12 cellular contexts compared by ENCODE assay signal in genomic region chr3:171847595-171848259, GRCh38.
DNase-seq lines count a peak whose midpoint lies in the region; ATAC-seq lines count a peak whose summit lies in the region.
"Had no signal": no experiment of that assay in that cellular context is flagged by ENCODE, and none has a peak within 500 bp of the region (broad histone marks: within the 10 kb centered on the region; RNA-seq: fewer than 3 reads in every experiment).

No MANE protein-coding gene starts in this region.

- peaks cover 22% of the 10 kb centered on the region for H3K4me1 Mint-ChIP-seq in activated T-cell treated with anti-CD3 and anti-CD28 coated beads, Interleukin-2, amount 50 U/mL, for 24 hours (ENCODE audit: low read depth)
- H3K4me1 Mint-ChIP-seq in activated naive CD8-positive, alpha-beta T cell treated with anti-CD3 and anti-CD28 coated beads, Interleukin-2, amount 50 U/mL, for 24 hours: peaks cover 48% of the 10 kb centered on the region

- peaks cover 11% of the 10 kb centered on the region for H3K27me3 Mint-ChIP-seq in activated T-cell treated with anti-CD3 and anti-CD28 coated beads, Interleukin-2, amount 50 U/mL, for 24 hours
- peaks cover 13% of the 10 kb centered on the region for H3K27me3 Mint-ChIP-seq in activated naive CD8-positive, alpha-beta T cell treated with anti-CD3 and anti-CD28 coated beads, Interleukin-2, amount 50 U/mL, for 24 hours

- no peaks in the 10 kb centered on the region for H3K36me3 Mint-ChIP-seq in activated T-cell treated with anti-CD3 and anti-CD28 coated beads, Interleukin-2, amount 50 U/mL, for 24 hours (ENCODE audit: low read depth)
- H3K36me3 Mint-ChIP-seq in activated naive CD8-positive, alpha-beta T cell treated with anti-CD3 and anti-CD28 coated beads, Interleukin-2, amount 50 U/mL, for 24 hours (ENCODE audit: low read depth): peaks cover 3% of the 10 kb centered on the region
- H3K36me3 Mint-ChIP-seq: CD14-positive monocyte; CD4-positive, alpha-beta memory T cell had no signal

- H3K9me3 ChIP-seq in BLaER1 treated with 17β-estradiol and CSF1 and Interleukin-3, amounts not matched to agents 10 nM and 100 nM (replicated peaks in 1 of 11): peaks cover 6 to 35% (median 19%) of the 10 kb centered on the region in 11 experiments; a peak in 21 of 22 replicates
- H3K9me3 ChIP-seq: BE2C had no signal

- peak overlapping the region in 2 of 10 experiments; percentile 2 to 23; a peak in 2 of 20 replicates for H3K4me3 ChIP-seq in BLaER1 treated with 17β-estradiol and CSF1 and Interleukin-3, amounts not matched to agents 10 nM and 100 nM

- ATAC-seq in activated naive CD8-positive, alpha-beta T cell treated with anti-CD3 and anti-CD28 coated beads, Interleukin-2, amount 50 U/mL, for 24 hours: peak; percentile 65
- ATAC-seq in HG03280 (IDR thresholded peaks at IDR 0.05; ENCODE audit: unreplicated experiment) (no peak), HG02870 (IDR thresholded peaks at IDR 0.05; ENCODE audit: unreplicated experiment) (no peak)

- no peak overlapping the region for H3K4me3 Mint-ChIP-seq in activated T-cell treated with anti-CD3 and anti-CD28 coated beads, Interleukin-2, amount 50 U/mL, for 24 hours
- peak overlapping the region; percentile 53 for H3K4me3 Mint-ChIP-seq in activated naive CD8-positive, alpha-beta T cell treated with anti-CD3 and anti-CD28 coated beads, Interleukin-2, amount 50 U/mL, for 24 hours
- H3K4me3 Mint-ChIP-seq: CD14-positive monocyte; CD4-positive, alpha-beta memory T cell; H9 had no signal

- no peaks in the 10 kb centered on the region; a peak in 1 of 22 replicates for H3K36me3 ChIP-seq in BLaER1 treated with 17β-estradiol and CSF1 and Interleukin-3, amounts not matched to agents 10 nM and 100 nM
- H3K36me3 ChIP-seq: BE2C had no signal

- H3K27me3 ChIP-seq in BLaER1 treated with 17β-estradiol and CSF1 and Interleukin-3, amounts not matched to agents 10 nM and 100 nM: no peaks in the 10 kb centered on the region
- H3K27me3 ChIP-seq: BE2C had no signal

- H3K4me1 ChIP-seq in BLaER1 treated with 17β-estradiol and CSF1 and Interleukin-3, amounts not matched to agents 10 nM and 100 nM: peaks cover 46 to 93% (median 66%) of the 10 kb centered on the region in 10 experiments
- H3K4me1 ChIP-seq: BE2C had no signal

- H3K9me3 Mint-ChIP-seq in activated T-cell treated with anti-CD3 and anti-CD28 coated beads, Interleukin-2, amount 50 U/mL, for 24 hours: peaks cover 2% of the 10 kb centered on the region
- peaks cover 5% of the 10 kb centered on the region for H3K9me3 Mint-ChIP-seq in activated naive CD8-positive, alpha-beta T cell treated with anti-CD3 and anti-CD28 coated beads, Interleukin-2, amount 50 U/mL, for 24 hours

- H3K4me2 ChIP-seq in BLaER1 treated with 17β-estradiol and CSF1 and Interleukin-3, amounts not matched to agents 10 nM and 100 nM: peak overlapping the region; percentile 70 to 91 (median 79); a peak in 21 of 22 replicates

- DNase-seq in activated T-cell treated with anti-CD3 and anti-CD28 coated beads, Interleukin-2, amount 50 U/mL, for 24 hours: no peak
- no peak for DNase-seq in activated T-cell treated with anti-CD3 and anti-CD28 coated beads, Interleukin-2, amount 50 U/mL, for 48 hours
- DNase-seq in activated naive CD8-positive, alpha-beta T cell treated with anti-CD3 and anti-CD28 coated beads, Interleukin-2, amount 50 U/mL, for 24 hours: peak; percentile 12
- DNase-seq: BE2C; CD4-positive, alpha-beta memory T cell; DMS79 treated with DMSO at 0.1 percent for 48 hours; GF-D8; H9 had no signal

- no peaks in the 10 kb centered on the region for H4K20me1 ChIP-seq in BLaER1 treated with 17β-estradiol and CSF1 and Interleukin-3, amounts not matched to agents 10 nM and 100 nM

- peak overlapping the region in 6 of 11 experiments; percentile 44 to 84 (median 60); a peak in 12 of 22 replicates for H3K27ac ChIP-seq in BLaER1 treated with 17β-estradiol and CSF1 and Interleukin-3, amounts not matched to agents 10 nM and 100 nM

- peak overlapping the region; percentile 80 for H3K27ac Mint-ChIP-seq in activated T-cell treated with anti-CD3 and anti-CD28 coated beads, Interleukin-2, amount 50 U/mL, for 24 hours
- peak overlapping the region; percentile 94 for H3K27ac Mint-ChIP-seq in activated naive CD8-positive, alpha-beta T cell treated with anti-CD3 and anti-CD28 coated beads, Interleukin-2, amount 50 U/mL, for 24 hours
- H3K27ac Mint-ChIP-seq: CD14-positive monocyte; CD4-positive, alpha-beta memory T cell; H9 had no signal

- H3K9ac ChIP-seq in BLaER1 treated with 17β-estradiol and CSF1 and Interleukin-3, amounts not matched to agents 10 nM and 100 nM: peak overlapping the region in 4 of 11 experiments; percentile 8 to 72 (median 34); a peak in 5 of 22 replicates
